2 cellular contexts compared by ENCODE assay signal in genomic region chr9:85264695-85265094, GRCh38.
TF ChIP-seq lines count a peak whose summit lies in the region.

No MANE protein-coding gene starts in this region.

TF ChIP-seq in HEK293, 187 proteins besides CTCF, POLR2A, EP300 and RAD21 (continued from another document):
- TF ChIP-seq ZNF398 (tag by site-specific recombination; IDR thresholded peaks at IDR 0.05) (peak; percentile 8; the same call in 1 of the 2 replicates), ZNF266 (tag by site-specific recombination; IDR thresholded peaks at IDR 0.05; ENCODE audit: low read depth) (0 out of 2 replicates have a peak, but pooled peaks have one; percentile 7), ZNF2 (tag by site-specific recombination; IDR thresholded peaks at IDR 0.05) (no peak), OVOL3 (tag by site-specific recombination; IDR thresholded peaks at IDR 0.05) (no peak), ZFHX2 (tag by site-specific recombination; conservative IDR thresholded peaks at IDR 0.05) (no peak), ZBTB7A (tag by site-specific recombination; IDR thresholded peaks at IDR 0.05; ENCODE audit: low read depth) (no peak), KLF7 (tag by site-specific recombination; IDR thresholded peaks at IDR 0.05; ENCODE audit: borderline replicate concordance) (no peak), ZNF677 (tag by site-specific recombination; IDR thresholded peaks at IDR 0.05) (no peak), ZNF610 (tag by site-specific recombination; IDR thresholded peaks at IDR 0.05; ENCODE audit: borderline replicate concordance) (no peak), ZNF157 (tag by site-specific recombination; IDR thresholded peaks at IDR 0.05) (no peak), ZFP3 (tag by site-specific recombination; IDR thresholded peaks at IDR 0.05; ENCODE audit: low read depth) (no peak), INSM2 (tag by site-specific recombination; IDR thresholded peaks at IDR 0.05) (no peak), ZNF24 (tag by site-specific recombination; IDR thresholded peaks at IDR 0.05) (no peak), ZNF555 (tag by site-specific recombination; conservative IDR thresholded peaks at IDR 0.05) (no peak), ZNF174 (tag by site-specific recombination; IDR thresholded peaks at IDR 0.05) (no peak), BCL11A (tag by site-specific recombination; IDR thresholded peaks at IDR 0.05; ENCODE audit: low read depth) (no peak), ZNF146 (tag by site-specific recombination; IDR thresholded peaks at IDR 0.05) (no peak), ZNF561 (tag by site-specific recombination; IDR thresholded peaks at IDR 0.05; ENCODE audit: borderline replicate concordance) (no peak), ZNF148 (tag by site-specific recombination; IDR thresholded peaks at IDR 0.05; ENCODE audit: borderline replicate concordance) (0 out of 2 replicates have a peak, but pooled peaks have one; percentile 29), IKZF3 (tag by site-specific recombination; IDR thresholded peaks at IDR 0.05) (no peak), HOXC10 (CRISPR knock-in tag; IDR thresholded peaks at IDR 0.05) (no peak), ZFP41 (tag by site-specific recombination; IDR thresholded peaks at IDR 0.05; ENCODE audit: borderline replicate concordance) (no peak), ZNF658 (tag by site-specific recombination; IDR thresholded peaks at IDR 0.05) (no peak), ZNF121 (tag by site-specific recombination; IDR thresholded peaks at IDR 0.05) (no peak), ZBTB48 (tag by site-specific recombination; IDR thresholded peaks at IDR 0.05) (no peak), ZNF785 (tag by site-specific recombination; IDR thresholded peaks at IDR 0.05) (0 out of 2 replicates have a peak, but pooled peaks have one; percentile 11), ZBTB20 (tag by site-specific recombination; IDR thresholded peaks at IDR 0.05) (no peak), GLI2 (tag by site-specific recombination; IDR thresholded peaks at IDR 0.05; ENCODE audit: borderline replicate concordance, low read depth) (no peak)

TF ChIP-seq in GM12878, 131 proteins besides CTCF, POLR2A, EP300 and RAD21 (continued from another document):
- TF ChIP-seq BCL3 (IDR thresholded peaks at IDR 0.05; ENCODE audit: borderline replicate concordance, insufficient read depth, low read depth, low read length, poor library complexity, severe bottlenecking) (peak; percentile 78), LARP7 (IDR thresholded peaks at IDR 0.05) (no peak)
